ENCODE assay signal across 13 cellular contexts in genomic region chr12:56374726-56375597, GRCh38. TPM values are rescaled to one million over a fixed set of nuclear protein-coding genes. Genes with fewer than 3 reads are reported as not detected.
DNase-seq lines count a peak whose midpoint lies in the region; ATAC-seq and TF ChIP-seq lines count a peak whose summit lies in the region.
"Had no signal": no experiment of that assay in that cellular context is flagged by ENCODE, and none has a peak within 500 bp of the region (broad histone marks: within the 10 kb centered on the region; RNA-seq: fewer than 3 reads in every experiment).

No MANE protein-coding gene starts in this region.

- H3K9me3 Mint-ChIP-seq in activated B cell treated with CpG ODN at 0.5 μM for 24 hours: no peaks in the 10 kb centered on the region
- H3K9me3 Mint-ChIP-seq in endodermal cell: peaks cover 13% of the 10 kb centered on the region

- TF ChIP-seq CTCF in activated B cell treated with CpG ODN at 0.5 μM for 24 hours (IDR thresholded peaks at IDR 0.05) (no peak), endodermal cell (conservative IDR thresholded peaks at IDR 0.05) (no peak)

- H3K27me3 ChIP-seq in BLaER1 treated with 17β-estradiol and CSF1 and Interleukin-3, amounts not matched to agents 10 nM and 100 nM: no peaks in the 10 kb centered on the region
- H3K27me3 ChIP-seq in endodermal cell (ENCODE audit: control insufficient read depth, insufficient read depth, low read length, poor library complexity, severe bottlenecking): no peaks in the 10 kb centered on the region

- POLR2A ChIA-PET in activated B cell treated with CpG ODN at 0.5 μM for 24 hours (lab: Charles Lee): interaction anchor here (0.5 to 8.4 kb wide), 17 partner anchors 9 to 1377 kb away, joined by 3 to 128 read pairs (median 6); partner anchors contain the start of genes CDK4, CNPY2, IL23A and PAN2

- H3K27me3 Mint-ChIP-seq in activated B cell treated with CpG ODN at 0.5 μM for 24 hours: no peaks in the 10 kb centered on the region
- H3K27me3 Mint-ChIP-seq in endodermal cell (ENCODE audit: insufficient read depth): peaks cover 11% of the 10 kb centered on the region

- H3K36me3 ChIP-seq in BLaER1 treated with 17β-estradiol and CSF1 and Interleukin-3, amounts not matched to agents 10 nM and 100 nM: no peaks in the 10 kb centered on the region
- H3K36me3 ChIP-seq in endodermal cell (ENCODE audit: control insufficient read depth, insufficient read depth, low read length): no peaks in the 10 kb centered on the region

- peak overlapping the region in 9 of 11 experiments; percentile 12 to 73 (median 50); a peak in 13 of 22 replicates for H3K27ac ChIP-seq in BLaER1 treated with 17β-estradiol and CSF1 and Interleukin-3, amounts not matched to agents 10 nM and 100 nM
- H3K27ac ChIP-seq in endodermal cell (ENCODE audit: low read depth, low read length): no peak overlapping the region

- H3K9ac ChIP-seq in BLaER1 treated with 17β-estradiol and CSF1 and Interleukin-3, amounts not matched to agents 10 nM and 100 nM: peak overlapping the region in 1 of 11 experiments; percentile 15; a peak in 3 of 22 replicates
- no peak overlapping the region for H3K9ac ChIP-seq in endodermal cell (ENCODE audit: extremely low read depth, low read length, poor library complexity, severe bottlenecking)

- peak overlapping the region; percentile 94 for H3K27ac Mint-ChIP-seq in activated B cell treated with CpG ODN at 0.5 μM for 24 hours
- no peak overlapping the region for H3K27ac Mint-ChIP-seq in endodermal cell

- CTCF ChIA-PET in activated B cell treated with CpG ODN at 0.5 μM for 24 hours (lab: Charles Lee): interaction anchor here (1.5 kb wide), 1 partner anchor 15 kb away, joined by 5 read pairs; the partner anchor contains the start of gene STAT2

- 92 to 94% methylated on average over 6 to 7 of the region's 7 CpGs for WGBS in endodermal cell (ENCODE audit: insufficient coverage in 1 of 2, insufficient read length in 1 of 2), 2 experiments

- peaks cover 53% of the 10 kb centered on the region for H3K4me1 Mint-ChIP-seq in activated B cell treated with CpG ODN at 0.5 μM for 24 hours
- peaks cover 13% of the 10 kb centered on the region for H3K4me1 Mint-ChIP-seq in endodermal cell
- H3K4me1 Mint-ChIP-seq: neural crest cell had no signal

- peaks cover 14 to 23% (median 19%) of the 10 kb centered on the region in 11 experiments; a peak in 20 of 22 replicates for H3K9me3 ChIP-seq in BLaER1 treated with 17β-estradiol and CSF1 and Interleukin-3, amounts not matched to agents 10 nM and 100 nM (replicated peaks in 1 of 11)
- H3K9me3 ChIP-seq in endodermal cell (ENCODE audit: control insufficient read depth, low read length): peaks cover 4% of the 10 kb centered on the region

- peak overlapping the region; percentile 57 to 95 (median 72) for H3K4me2 ChIP-seq in BLaER1 treated with 17β-estradiol and CSF1 and Interleukin-3, amounts not matched to agents 10 nM and 100 nM

- ATAC-seq in GM19372 (IDR thresholded peaks at IDR 0.05; ENCODE audit: low read depth, unreplicated experiment): peak; percentile 28
- ATAC-seq in HG03095 (IDR thresholded peaks at IDR 0.05; ENCODE audit: unreplicated experiment): peak; percentile 37
- peak; percentile 32 for ATAC-seq in activated B cell treated with CpG ODN at 0.5 μM for 24 hours (ENCODE audit: low read depth)

- H3K4me3 ChIP-seq in BLaER1 treated with 17β-estradiol and CSF1 and Interleukin-3, amounts not matched to agents 10 nM and 100 nM: no peak overlapping the region
- H3K4me3 ChIP-seq in endodermal cell (ENCODE audit: low read length): no peak overlapping the region

- intact Hi-C loops in activated B cell treated with CpG ODN at 0.5 μM for 24 hours (cut with micrococcal nuclease): loop anchor here (1.0 to 5.0 kb wide), 5 partner anchors 15 to 89 kb away; partner anchors contain the start of genes IL23A, PAN2 and STAT2

- H4K20me1 ChIP-seq in BLaER1 treated with 17β-estradiol and CSF1 and Interleukin-3, amounts not matched to agents 10 nM and 100 nM: no peaks in the 10 kb centered on the region

- DNase-seq in activated B cell treated with CpG ODN at 0.5 μM for 24 hours: no peak
- no peak for DNase-seq in GM19238 (ENCODE audit: insufficient read length, low spot score)
- DNase-seq in activated effector memory CD4-positive, alpha-beta T cell treated with anti-CD3 and anti-CD28 coated beads, Interleukin-2, amount 50 U/mL, for 16 hours: no peak
- DNase-seq in endodermal cell: no peak
- no peak for DNase-seq in NCI-H446 treated with DMSO at 0.1 percent for 48 hours (lab: John Stamatoyannopoulos, UW)
- DNase-seq: activated CD8-positive, alpha-beta memory T cell treated with anti-CD3 and anti-CD28 coated beads, Interleukin-2, amount 50 U/mL, for 4 hours; NCI-H1694 had no signal

- H3K4me3 Mint-ChIP-seq in activated B cell treated with CpG ODN at 0.5 μM for 24 hours (peak overlapping the region; percentile 33), endodermal cell (no peak overlapping the region)
- H3K4me3 Mint-ChIP-seq: neural crest cell had no signal

- H3K36me3 Mint-ChIP-seq in activated B cell treated with CpG ODN at 0.5 μM for 24 hours (ENCODE audit: low read depth): peaks cover 2% of the 10 kb centered on the region
- no peaks in the 10 kb centered on the region for H3K36me3 Mint-ChIP-seq in endodermal cell (ENCODE audit: low read depth)

- peaks cover 27 to 42% (median 34%) of the 10 kb centered on the region in 10 experiments for H3K4me1 ChIP-seq in BLaER1 treated with 17β-estradiol and CSF1 and Interleukin-3, amounts not matched to agents 10 nM and 100 nM
- H3K4me1 ChIP-seq in endodermal cell (ENCODE audit: control insufficient read depth, insufficient read depth, low read length): peaks cover 3% of the 10 kb centered on the region

RNA-seq across cellular contexts. Expression of gene APOF, which starts 12.3 kb away (rescaled TPM):
- total RNA-seq in activated B cell treated with CpG ODN at 0.5 μM for 24 hours (not detected in 2 replicates), endodermal cell (not detected)
- polyA plus RNA-seq in endodermal cell (2013, experiment 1 of 2): not detected
- not detected for polyA plus RNA-seq in endodermal cell (2013, experiment 2 of 2)
- total RNA-seq: neural crest cell, subcutaneous adipose tissue had no signal
- polyA plus RNA-seq: AG04450 had no signal

RNA-seq across cellular contexts. Expression of gene STAT2, which starts 15.1 kb away (rescaled TPM):
- total RNA-seq in activated B cell treated with CpG ODN at 0.5 μM for 24 hours: 159 and 177 TPM in 2 replicates
- 100 to 1,000 TPM; 107 to 112 TPM for total RNA-seq in endodermal cell
- 65.9 TPM for polyA plus RNA-seq in endodermal cell (2013, experiment 1 of 2)
- polyA plus RNA-seq in endodermal cell (2013, experiment 2 of 2): 55.3 TPM

RNA-seq across cellular contexts. Expression of gene IL23A, which starts 36.3 kb away (rescaled TPM):
- 5.6 and 7.2 TPM in 2 replicates for total RNA-seq in activated B cell treated with CpG ODN at 0.5 μM for 24 hours
- 10 to 100 TPM in 1 of 2 donors, 1 to 10 TPM in 1; 4.6 to 10.4 TPM for total RNA-seq in endodermal cell
- 0.61 TPM for polyA plus RNA-seq in endodermal cell (2013, experiment 1 of 2)
- 0.99 TPM for polyA plus RNA-seq in endodermal cell (2013, experiment 2 of 2)
- polyA plus RNA-seq: AG04450 had no signal

RNA-seq across cellular contexts. Expression of gene PAN2, which starts 41.2 kb away (rescaled TPM):
- 86.3 and 98.9 TPM in 2 replicates for total RNA-seq in activated B cell treated with CpG ODN at 0.5 μM for 24 hours
- total RNA-seq in endodermal cell: 10 to 100 TPM; 66.5 to 90.3 TPM
- 69.2 TPM for polyA plus RNA-seq in endodermal cell (2013, experiment 1 of 2)
- polyA plus RNA-seq in endodermal cell (2013, experiment 2 of 2): 67.1 TPM

RNA-seq across cellular contexts. Expression of gene CNPY2, which starts 59.2 kb away (rescaled TPM):
- total RNA-seq in activated B cell treated with CpG ODN at 0.5 μM for 24 hours (72.1 and 98.8 TPM in 2 replicates), endodermal cell (100 to 1,000 TPM; 183 to 198 TPM)
- 147 TPM for polyA plus RNA-seq in endodermal cell (2013, experiment 1 of 2)
- polyA plus RNA-seq in endodermal cell (2013, experiment 2 of 2): 135 TPM
